ENCODE assay signal across 8 cellular contexts in the genomic region with DNA sequence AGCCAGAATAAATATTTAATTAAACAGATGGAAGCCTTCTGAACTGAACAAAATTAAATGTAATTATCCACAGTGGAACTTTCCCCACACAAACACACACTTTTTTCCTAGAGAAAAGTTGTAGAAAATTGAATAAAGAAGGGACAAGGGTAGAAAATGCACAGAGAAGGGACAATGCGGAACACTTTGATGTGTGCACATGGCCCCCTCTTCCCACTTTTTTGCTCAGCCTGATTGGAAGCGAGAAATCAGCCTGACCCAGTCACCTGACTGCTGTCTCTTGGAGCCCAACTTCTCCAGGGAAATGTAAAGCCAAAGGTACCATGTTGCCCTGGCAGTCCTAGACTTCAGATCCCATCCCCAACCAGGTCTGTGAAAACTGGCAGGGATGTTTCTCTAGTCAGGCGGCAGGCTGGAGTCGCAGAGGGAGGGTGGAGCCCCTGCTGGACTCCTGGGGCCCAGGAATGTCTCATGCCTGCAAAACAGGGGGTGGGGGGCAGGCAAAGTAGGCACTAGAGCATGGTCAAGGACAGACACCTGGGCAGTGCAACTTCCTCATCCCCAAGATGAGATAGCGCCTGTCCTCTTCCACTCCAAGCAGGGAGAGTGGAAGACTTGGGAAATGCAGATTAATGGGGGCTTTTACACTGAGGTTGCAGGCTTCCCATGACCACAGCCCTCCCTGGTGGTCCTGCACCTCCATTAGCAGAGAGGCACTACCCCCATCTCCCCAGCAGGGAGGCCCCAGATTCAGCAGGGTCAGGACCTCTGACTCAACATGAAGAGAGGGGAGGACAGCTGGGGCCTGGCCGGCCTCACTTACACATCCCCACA.
DNase-seq lines count a peak whose midpoint lies in the region; ATAC-seq and TF ChIP-seq lines count a peak whose summit lies in the region.

No MANE protein-coding gene starts in this region.

- no peak overlapping the region; the same call in 1 of the 2 replicates for H3K4me3 ChIP-seq in BLaER1
- peak overlapping the region; percentile 84 for H3K4me3 ChIP-seq in LNCaP clone FGC (ENCODE audit: low read depth, low read length)
- peak overlapping the region; percentile 23 to 87 for H3K4me3 ChIP-seq in muscle layer of duodenum (ENCODE audit: low read depth in 1 of 2, low read length in 2 of 2)

- peak overlapping the region; percentile 97; the same call in 1 of the 2 replicates for H3K27ac ChIP-seq in BLaER1
- H3K27ac ChIP-seq in cingulate gyrus (ENCODE audit: low read depth, low read length), result peak overlapping the region; percentile 67
- H3K27ac ChIP-seq in muscle layer of duodenum (ENCODE audit: low read length), result peak overlapping the region; percentile 77

- no peak for ATAC-seq in HG03175 (IDR thresholded peaks at IDR 0.05; ENCODE audit: unreplicated experiment)
- no peak for ATAC-seq in GM19452 (IDR thresholded peaks at IDR 0.05; ENCODE audit: unreplicated experiment)

- H3K36me3 ChIP-seq in BLaER1, result peaks cover 46% of the 10 kb centered on the region
- H3K36me3 ChIP-seq in muscle layer of duodenum (ENCODE audit: control insufficient read depth in 1 of 2, insufficient read depth in 2 of 2, low read length in 2 of 2), result peaks cover 21% of the 10 kb centered on the region in 2 donors

- H3K27me3 ChIP-seq in BLaER1, result no peaks in the 10 kb centered on the region
- H3K27me3 ChIP-seq in muscle layer of duodenum (ENCODE audit: low read depth, low read length), result no peaks in the 10 kb centered on the region

- H3K9me3 ChIP-seq in BLaER1 (no peaks in the 10 kb centered on the region), muscle layer of duodenum (ENCODE audit: control insufficient read depth in 1 of 2, low read length in 2 of 2) (no peaks in the 10 kb centered on the region)

- H3K4me1 ChIP-seq in BLaER1, result peaks cover 51% of the 10 kb centered on the region
- peaks cover 33 to 39% of the 10 kb centered on the region in 2 donors for H3K4me1 ChIP-seq in muscle layer of duodenum (ENCODE audit: control insufficient read depth in 1 of 2, insufficient read depth in 2 of 2, low read length in 2 of 2)

- TF ChIP-seq CTCF in LNCaP clone FGC (IDR thresholded peaks at IDR 0.05; ENCODE audit: control insufficient read depth, extremely low read depth, insufficient read depth), result no peak

- DNase-seq in LNCaP clone FGC (ENCODE audit: low read depth) (no peak), HPDE6-E6E7 (ENCODE audit: extremely low spot score) (no peak), activated gamma-delta T cell (lab: John Stamatoyannopoulos, UW) (no peak)

- H3K4me2 ChIP-seq in BLaER1, result peak overlapping the region; percentile 100

- H4K20me1 ChIP-seq in BLaER1, result peaks cover 71% of the 10 kb centered on the region

- H3K9ac ChIP-seq in BLaER1, result peak overlapping the region; percentile 98; the same call in 1 of the 2 replicates
